14 cellular contexts compared by ENCODE assay signal in genomic region chr18:3350566-3351527, GRCh38.
DNase-seq lines count a peak whose midpoint lies in the region; ATAC-seq, FAIRE-seq and TF ChIP-seq lines count a peak whose summit lies in the region.
"Had no signal": no experiment of that assay in that cellular context is flagged by ENCODE, and none has a peak within 500 bp of the region (broad histone marks: within the 10 kb centered on the region; RNA-seq: fewer than 3 reads in every experiment).

No MANE protein-coding gene starts in this region.

- TF ChIP-seq CTCF in astrocyte (IDR thresholded peaks at IDR 0.05; ENCODE audit: insufficient read depth, low read depth, low read length) (no peak), keratinocyte (optimal IDR thresholded peaks at IDR 0.05 in 1 of 3, IDR thresholded peaks at IDR 0.05 in 1 of 3, conservative IDR thresholded peaks at IDR 0.05 in 1 of 3; ENCODE audit: extremely low read depth in 1 of 3, insufficient read depth in 2 of 3, low read length in 3 of 3) (no peak)
- no peak for TF ChIP-seq CTCF in CD4-positive, alpha-beta T cell (IDR thresholded peaks at IDR 0.05)

- H3K4me1 Mint-ChIP-seq in astrocyte (ENCODE audit: low read depth, unreplicated experiment), result peaks cover 23% of the 10 kb centered on the region
- peaks cover 3% of the 10 kb centered on the region for H3K4me1 Mint-ChIP-seq in CD4-positive, alpha-beta T cell (ENCODE audit: low read depth)

- H3K9ac ChIP-seq in GM23248, result no peak overlapping the region
- H3K9ac ChIP-seq in HUES48 (ENCODE audit: low read depth, low read length), result no peak overlapping the region
- no peak overlapping the region for H3K9ac ChIP-seq in astrocyte (ENCODE audit: low read length)
- peak overlapping the region; percentile 63 for H3K9ac ChIP-seq in keratinocyte (ENCODE audit: control insufficient read depth, extremely low read depth, insufficient read depth, low read length)
- H3K9ac ChIP-seq: neural progenitor cell had no signal

- FAIRE-seq in astrocyte (lab: Jason Lieb, UNC) (no peak), keratinocyte (lab: Jason Lieb, UNC) (peak; percentile 99)

- no peaks in the 10 kb centered on the region for H3K79me2 ChIP-seq in GM23248 (ENCODE audit: insufficient read depth)
- no peaks in the 10 kb centered on the region for H3K79me2 ChIP-seq in astrocyte (ENCODE audit: insufficient read depth, low read length)
- no peaks in the 10 kb centered on the region for H3K79me2 ChIP-seq in keratinocyte (ENCODE audit: control insufficient read depth, insufficient read depth, low read length)

- DNase-seq in GM23248 (peak; percentile 54), astrocyte (ENCODE audit: low read depth) (peak; percentile 62), keratinocyte (ENCODE audit: low read depth, low spot score) (peak; percentile 77), COLO668 (lab: John Stamatoyannopoulos, UW; ENCODE audit: unreplicated experiment) (no peak), NCI-H1436 treated with DMSO at 0.1 percent for 48 hours (lab: John Stamatoyannopoulos, UW) (no peak)
- DNase-seq in CD4-positive, alpha-beta T cell, result no peak
- DNase-seq: adrenal gland, heart left ventricle, NCI-H2227 treated with DMSO at 0.1 percent for 48 hours had no signal

- no peaks in the 10 kb centered on the region for H3K9me3 ChIP-seq in GM23248 (ENCODE audit: low read depth)
- H3K9me3 ChIP-seq in HUES48 (ENCODE audit: control insufficient read depth, insufficient read depth, low read length), result no peaks in the 10 kb centered on the region
- no peaks in the 10 kb centered on the region for H3K9me3 ChIP-seq in astrocyte (ENCODE audit: insufficient read depth, low read depth, low read length)
- no peaks in the 10 kb centered on the region for H3K9me3 ChIP-seq in keratinocyte (ENCODE audit: control insufficient read depth, low read depth, low read length)
- H3K9me3 ChIP-seq in CD4-positive, alpha-beta T cell (ENCODE audit: control insufficient read depth, low read length), result no peaks in the 10 kb centered on the region
- H3K9me3 ChIP-seq: adrenal gland, heart left ventricle had no signal

- POLR2A ChIA-PET in CD4-positive, alpha-beta T cell (lab: Charles Lee), result no interaction called here

- WGBS in GM23248 (ENCODE audit: low coverage in 1 of 2, low lambda C conversion rate in 2 of 2, missing lambda C conversion rate in 2 of 2), 2 experiments, result 55 to 58% methylated on average over 11 of the region's 11 CpGs

- 0 out of 2 replicates have a peak, but pooled peaks cover 5% of the 10 kb centered on the region for H3F3A ChIP-seq in GM23248 (ENCODE audit: insufficient read depth)

- no peak overlapping the region for H3K4me3 Mint-ChIP-seq in astrocyte (ENCODE audit: unreplicated experiment)
- H3K4me3 Mint-ChIP-seq in CD4-positive, alpha-beta T cell, result no peak overlapping the region
- H3K4me3 Mint-ChIP-seq: neural progenitor cell, type B pancreatic cell had no signal

- no peaks in the 10 kb centered on the region for H4K20me1 ChIP-seq in GM23248 (ENCODE audit: insufficient read depth)
- no peaks in the 10 kb centered on the region for H4K20me1 ChIP-seq in astrocyte (ENCODE audit: insufficient read depth, low read length)
- H4K20me1 ChIP-seq in keratinocyte (ENCODE audit: control insufficient read depth, extremely low read depth, insufficient read depth, low read length), result no peaks in the 10 kb centered on the region

- H3K27ac ChIP-seq in GM23248 (no peak overlapping the region), HUES48 (ENCODE audit: low read depth, low read length) (peak overlapping the region; percentile 32), astrocyte (ENCODE audit: low read depth, low read length) (no peak overlapping the region), keratinocyte (ENCODE audit: control insufficient read depth, insufficient read depth, low read length) (peak overlapping the region; percentile 93)
- no peak overlapping the region for H3K27ac ChIP-seq in CD4-positive, alpha-beta T cell (ENCODE audit: low read depth, low read length)
- H3K27ac ChIP-seq: adrenal gland, heart left ventricle, neural progenitor cell had no signal

- no peaks in the 10 kb centered on the region for H3K9me2 ChIP-seq in GM23248 (ENCODE audit: insufficient read depth)

- no peaks in the 10 kb centered on the region for H3K36me3 ChIP-seq in GM23248 (ENCODE audit: low read depth)
- H3K36me3 ChIP-seq in HUES48 (ENCODE audit: control insufficient read depth, insufficient read depth, low read length), result no peaks in the 10 kb centered on the region
- H3K36me3 ChIP-seq in astrocyte (ENCODE audit: insufficient read depth, low read length), result no peaks in the 10 kb centered on the region
- no peaks in the 10 kb centered on the region for H3K36me3 ChIP-seq in keratinocyte (ENCODE audit: control insufficient read depth in 2 of 2, extremely low read depth in 1 of 2, insufficient read depth in 2 of 2, low read length in 2 of 2)
- H3K36me3 ChIP-seq: adrenal gland, heart left ventricle, neural progenitor cell had no signal

- intact Hi-C loops in CD4-positive, alpha-beta T cell (cut with DNase I, micrococcal nuclease), result no loop called here

- H2AFZ ChIP-seq in GM23248 (no peak overlapping the region), astrocyte (ENCODE audit: low read depth, low read length) (no peak overlapping the region), keratinocyte (ENCODE audit: control insufficient read depth, low read length) (peak overlapping the region; percentile 37)
- H2AFZ ChIP-seq: neural progenitor cell had no signal

- H3K4me2 ChIP-seq in GM23248 (ENCODE audit: unreplicated experiment) (no peak overlapping the region), astrocyte (ENCODE audit: low read length) (no peak overlapping the region), keratinocyte (ENCODE audit: control insufficient read depth, extremely low read depth, insufficient read depth, low read depth, low read length) (peak overlapping the region; percentile 79)
- H3K4me2 ChIP-seq: neural progenitor cell had no signal

- in situ Hi-C loops in GM23248 (cut with MboI), result no loop called here

- no peaks in the 10 kb centered on the region for H3K9me1 ChIP-seq in keratinocyte (ENCODE audit: control insufficient read depth, extremely low read depth, insufficient read depth, low read length)

- H3K27me3 Mint-ChIP-seq in astrocyte (ENCODE audit: low read depth, unreplicated experiment), result no peaks in the 10 kb centered on the region
- peaks cover 18% of the 10 kb centered on the region for H3K27me3 Mint-ChIP-seq in CD4-positive, alpha-beta T cell
- H3K27me3 Mint-ChIP-seq: type B pancreatic cell had no signal

- CTCF ChIA-PET in CD4-positive, alpha-beta T cell (lab: Charles Lee), result interaction anchor here (1.3 kb wide), 1 partner anchor 35 kb away, joined by 3 read pairs; no protein-coding TSS in a partner anchor

- H3K27ac Mint-ChIP-seq in astrocyte (ENCODE audit: unreplicated experiment), result peak overlapping the region; percentile 81
- no peak overlapping the region for H3K27ac Mint-ChIP-seq in CD4-positive, alpha-beta T cell
- H3K27ac Mint-ChIP-seq: neural progenitor cell, type B pancreatic cell had no signal

- H3K4me3 ChIP-seq in GM23248, result no peak overlapping the region
- H3K4me3 ChIP-seq in HUES48 (ENCODE audit: low read depth, low read length), result no peak overlapping the region
- H3K4me3 ChIP-seq in astrocyte (ENCODE audit: insufficient read depth, low read depth, low read length), result no peak overlapping the region
- H3K4me3 ChIP-seq in keratinocyte (ENCODE audit: control insufficient read depth in 2 of 3, extremely low read depth in 1 of 3, insufficient read depth in 2 of 3, low read depth in 1 of 3, low read length in 3 of 3), result peak overlapping the region in 2 of 3 experiments; percentile 12 to 51
- H3K4me3 ChIP-seq: adrenal gland, heart left ventricle, neural progenitor cell had no signal

- no peaks in the 10 kb centered on the region for H3K36me3 Mint-ChIP-seq in astrocyte (ENCODE audit: low read depth, unreplicated experiment)
- H3K36me3 Mint-ChIP-seq in CD4-positive, alpha-beta T cell (ENCODE audit: low read depth), result no peaks in the 10 kb centered on the region
- H3K36me3 Mint-ChIP-seq: neural progenitor cell, type B pancreatic cell had no signal

- H3K4me1 ChIP-seq in GM23248 (ENCODE audit: insufficient read depth) (peaks cover 12% of the 10 kb centered on the region), HUES48 (ENCODE audit: control insufficient read depth, insufficient read depth, low read length) (peaks cover 12% of the 10 kb centered on the region), astrocyte (ENCODE audit: insufficient read depth, low read length) (no peaks in the 10 kb centered on the region), keratinocyte (ENCODE audit: control insufficient read depth, extremely low read depth, insufficient read depth, low read length) (peaks cover 41% of the 10 kb centered on the region)
- H3K4me1 ChIP-seq: adrenal gland, heart left ventricle had no signal

- no peaks in the 10 kb centered on the region for H3K27me3 ChIP-seq in GM23248 (replicated peaks; ENCODE audit: insufficient read depth)
- H3K27me3 ChIP-seq in HUES48 (ENCODE audit: control insufficient read depth, insufficient read depth, low read length), result no peaks in the 10 kb centered on the region
- no peaks in the 10 kb centered on the region for H3K27me3 ChIP-seq in astrocyte (ENCODE audit: insufficient read depth, low read length)
- H3K27me3 ChIP-seq in keratinocyte (ENCODE audit: control insufficient read depth, extremely low read depth, insufficient read depth, low read length), result no peaks in the 10 kb centered on the region
- no peaks in the 10 kb centered on the region for H3K27me3 ChIP-seq in CD4-positive, alpha-beta T cell (ENCODE audit: control insufficient read depth, insufficient read depth, low read length)
- H3K27me3 ChIP-seq: adrenal gland, heart left ventricle, neural progenitor cell had no signal

- peaks cover 1% of the 10 kb centered on the region for H3K9me3 Mint-ChIP-seq in astrocyte (ENCODE audit: unreplicated experiment)
- H3K9me3 Mint-ChIP-seq in CD4-positive, alpha-beta T cell, result no peaks in the 10 kb centered on the region

- ATAC-seq in GM21360 (IDR thresholded peaks at IDR 0.05; ENCODE audit: unreplicated experiment), result no peak
- no peak for ATAC-seq in CD4-positive, alpha-beta T cell (ENCODE audit: poor library complexity)
- ATAC-seq: heart left ventricle, Right ventricle myocardium inferior had no signal

- dilution Hi-C loops in keratinocyte (cut with MboI; ENCODE audit: extremely low pct_ligation_motif_present, low sequenced_read_pairs), result no loop called here

Comparison
In these comparisons a context has a peak if more than half of its experiments do, and no peak if none do; other contexts are left out.
1. DNase-seq: peak in GM23248 (single experiment), astrocyte (single experiment) and keratinocyte (single experiment); none in COLO668 (single experiment), NCI-H1436 treated with DMSO at 0.1 percent for 48 hours (single experiment) and CD4-positive, alpha-beta T cell (0 of 10).
2. H3K27ac ChIP-seq: peak in HUES48 (single experiment) and keratinocyte (single experiment); none in GM23248 (single experiment), astrocyte (single experiment) and CD4-positive, alpha-beta T cell (single experiment).
3. H3K4me3 ChIP-seq: peak in keratinocyte (2 of 3); none in GM23248 (single experiment), HUES48 (single experiment) and astrocyte (single experiment).